Comparison of ENCODE assay signal across 19 cellular contexts in genomic region chr3:15755181-15755580, GRCh38.
"Had no signal": no experiment of that assay in that cellular context is flagged by ENCODE, and none has a peak within 500 bp of the region (broad histone marks: within the 10 kb centered on the region; RNA-seq: fewer than 3 reads in every experiment).

No MANE protein-coding gene starts in this region.

- H3K27me3 ChIP-seq: left lung, neural progenitor cell had no signal

- H3K4me3 Mint-ChIP-seq: activated B cell treated with CpG ODN at 0.5 μM for 24 hours; activated CD8-positive, alpha-beta T cell treated with anti-CD3 and anti-CD28 coated beads, Interleukin-2, amount 10 ng/mL, durations not matched to agents 7 days and 5 days; activated T-cell treated with anti-CD3 and anti-CD28 coated beads, Interleukin-2, amount 50 U/mL, for 72 hours; neural progenitor cell; stimulated activated effector memory CD8-positive, alpha-beta T cell treated with anti-CD3 and anti-CD28 coated beads, Interleukin-12 subunit alpha, Interleukin-12 subunit beta, amount 100 ng/mL, for 72 hours had no signal

- H3K9me3 ChIP-seq: left lung had no signal

- H3K27me3 Mint-ChIP-seq: activated B cell treated with CpG ODN at 0.5 μM for 24 hours had no signal

- H3K9me3 Mint-ChIP-seq: activated B cell treated with CpG ODN at 0.5 μM for 24 hours; activated naive CD4-positive, alpha-beta T cell treated with anti-CD3 and anti-CD28 coated beads, Interleukin-2, amount 50 U/mL, for 72 hours; activated T-cell treated with anti-CD3 and anti-CD28 coated beads, Interleukin-2, amount 50 U/mL, for 72 hours; neural progenitor cell; stimulated activated effector memory CD8-positive, alpha-beta T cell treated with anti-CD3 and anti-CD28 coated beads, Interleukin-12 subunit alpha, Interleukin-12 subunit beta, amount 100 ng/mL, for 72 hours had no signal

- H3K4me3 ChIP-seq: left lung, neural progenitor cell had no signal

- DNase-seq: activated B cell treated with CpG ODN at 0.5 μM for 24 hours; activated CD4-positive, alpha-beta T cell treated with anti-CD3 and anti-CD28 coated beads for 48 hours; activated CD8-positive, alpha-beta memory T cell treated with anti-CD3 and anti-CD28 coated beads, Interleukin-2, amount 50 U/mL, for 4 hours; activated CD8-positive, alpha-beta T cell treated with anti-CD3 and anti-CD28 coated beads, Interleukin-2, amount 10 ng/mL, durations not matched to agents 7 days and 5 days; activated gamma-delta T cell; activated T-cell treated with anti-CD3 and anti-CD28 coated beads, Interleukin-2, amount 50 U/mL, for 72 hours; amniotic stem cell; central memory CD4-positive, alpha-beta T cell; cortex of kidney; effector CD8-positive, alpha-beta T cell; kidney; left lung; mammary epithelial cell; posterior cingulate gyrus; retina; T-helper 2 cell had no signal

- ATAC-seq: activated CD8-positive, alpha-beta T cell treated with anti-CD3 and anti-CD28 coated beads, Interleukin-2, amount 10 ng/mL, durations not matched to agents 7 days and 5 days; activated naive CD4-positive, alpha-beta T cell treated with anti-CD3 and anti-CD28 coated beads, Interleukin-2, amount 50 U/mL, for 72 hours; activated T-cell treated with anti-CD3 and anti-CD28 coated beads, Interleukin-2, amount 50 U/mL, for 72 hours; left lung; stimulated activated effector memory CD8-positive, alpha-beta T cell treated with anti-CD3 and anti-CD28 coated beads, Interleukin-12 subunit alpha, Interleukin-12 subunit beta, amount 100 ng/mL, for 72 hours had no signal

- H3K9ac ChIP-seq: neural progenitor cell had no signal

- H3K27ac Mint-ChIP-seq: activated B cell treated with CpG ODN at 0.5 μM for 24 hours; activated CD8-positive, alpha-beta T cell treated with anti-CD3 and anti-CD28 coated beads, Interleukin-2, amount 10 ng/mL, durations not matched to agents 7 days and 5 days; activated naive CD4-positive, alpha-beta T cell treated with anti-CD3 and anti-CD28 coated beads, Interleukin-2, amount 50 U/mL, for 72 hours; activated T-cell treated with anti-CD3 and anti-CD28 coated beads, Interleukin-2, amount 50 U/mL, for 72 hours; neural progenitor cell; stimulated activated effector memory CD8-positive, alpha-beta T cell treated with anti-CD3 and anti-CD28 coated beads, Interleukin-12 subunit alpha, Interleukin-12 subunit beta, amount 100 ng/mL, for 72 hours had no signal
